Comparison of ENCODE assay signal across 23 cellular contexts in genomic region chr14:89141862-89142261, GRCh38.
DNase-seq lines count a peak whose midpoint lies in the region; ATAC-seq and TF ChIP-seq lines count a peak whose summit lies in the region.
"Had no signal": no experiment of that assay in that cellular context is flagged by ENCODE, and none has a peak within 500 bp of the region (broad histone marks: within the 10 kb centered on the region; RNA-seq: fewer than 3 reads in every experiment).

No MANE protein-coding gene starts in this region.

- H4K20me1 ChIP-seq in mammary epithelial cell (ENCODE audit: insufficient read depth, low read length) (no peaks in the 10 kb centered on the region), hepatocyte (ENCODE audit: insufficient read depth, poor library complexity, severe bottlenecking) (no peaks in the 10 kb centered on the region)
- H4K20me1 ChIP-seq: BLaER1 treated with 17β-estradiol and CSF1 and Interleukin-3, amounts not matched to agents 10 nM and 100 nM had no signal

- CTCF ChIA-PET in MCF 10A (lab: Yijun Ruan, JAX) (interaction anchor here (0.6 kb wide), 3 partner anchors 57 to 917 kb away, joined by 3 read pairs; no protein-coding TSS in a partner anchor), mammary epithelial cell (lab: Charles Lee; ENCODE audit: low non-redundant PET) (no interaction called here)

- H3K27ac ChIP-seq in breast epithelium (no peak overlapping the region), mammary epithelial cell (ENCODE audit: insufficient read depth, low read depth, low read length) (no peak overlapping the region), foreskin keratinocyte (no peak overlapping the region), substantia nigra (ENCODE audit: low read depth, low read length, poor library complexity, severe bottlenecking) (no peak overlapping the region), hepatocyte (no peak overlapping the region)
- H3K27ac ChIP-seq: 22Rv1; BLaER1 treated with 17β-estradiol and CSF1 and Interleukin-3, amounts not matched to agents 10 nM and 100 nM; GM23248 had no signal

- H3K27me3 Mint-ChIP-seq in MCF 10A (ENCODE audit: insufficient read depth, unreplicated experiment), result no peaks in the 10 kb centered on the region
- H3K27me3 Mint-ChIP-seq: CD4-positive, alpha-beta T cell had no signal

- ATAC-seq in foreskin keratinocyte, result peak; percentile 7
- ATAC-seq in HG03097 (IDR thresholded peaks at IDR 0.05; ENCODE audit: low FRiP score, unreplicated experiment), result no peak
- ATAC-seq: GM12878 had no signal

- peak overlapping the region; percentile 71 for H3K27ac Mint-ChIP-seq in MCF 10A (ENCODE audit: low read depth, unreplicated experiment)
- H3K27ac Mint-ChIP-seq: CD4-positive, alpha-beta T cell; CD8-positive, alpha-beta memory T cell had no signal

- POLR2A ChIA-PET in MCF 10A (lab: Yijun Ruan, JAX), result interaction anchor here (1.4 to 1.5 kb wide), 2 partner anchors 12 to 101 kb away, joined by 4 to 5 read pairs; no protein-coding TSS in a partner anchor

- H3K4me3 ChIP-seq in breast epithelium (no peak overlapping the region), mammary epithelial cell (replicated peaks in 1 of 3; ENCODE audit: insufficient read depth in 1 of 3, low read depth in 2 of 3, low read length in 3 of 3) (no peak overlapping the region), hepatocyte (no peak overlapping the region)
- H3K4me3 ChIP-seq: BLaER1 treated with 17β-estradiol and CSF1 and Interleukin-3, amounts not matched to agents 10 nM and 100 nM; GM12878; GM23248 had no signal

- dilution Hi-C loops in mammary epithelial cell (cut with HindIII; ENCODE audit: low sequenced_read_pairs), result loop anchor here (10.0 kb wide), 1 partner anchor 63 kb away; no protein-coding TSS in a partner anchor

- no peak overlapping the region for H2AFZ ChIP-seq in mammary epithelial cell (ENCODE audit: low read depth, low read length)
- H2AFZ ChIP-seq in hepatocyte, result no peak overlapping the region
- H2AFZ ChIP-seq: GM23248 had no signal

- in situ Hi-C loops in mammary epithelial cell (cut with MboI; ENCODE audit: low sequenced_read_pairs in 2 of 2), result no loop called here

- H3K36me3 Mint-ChIP-seq in MCF 10A (ENCODE audit: insufficient read depth, unreplicated experiment), result no peaks in the 10 kb centered on the region

- no peak overlapping the region for H3K4me3 Mint-ChIP-seq in MCF 10A (ENCODE audit: unreplicated experiment)
- H3K4me3 Mint-ChIP-seq: CD14-positive monocyte; CD4-positive, alpha-beta T cell; CD8-positive, alpha-beta memory T cell had no signal

- BruUV-seq in MCF 10A (replicated peaks; lab: Mats Ljungman, UMichigan), result no TSS peak
- BruUV-seq in mammary epithelial cell (replicated peaks; lab: Mats Ljungman, UMichigan), result no TSS peak

- H3K79me2 ChIP-seq in mammary epithelial cell (ENCODE audit: insufficient read depth, low read length) (no peaks in the 10 kb centered on the region), hepatocyte (no peaks in the 10 kb centered on the region)

- H3K9me2 ChIP-seq in hepatocyte (replicated peaks; ENCODE audit: insufficient read depth), result no peaks in the 10 kb centered on the region

- no peak for TF ChIP-seq POLR2A in breast epithelium (IDR thresholded peaks at IDR 0.05)

- 5% methylated on average over 3 of the region's 3 CpGs for WGBS in mammary epithelial cell (ENCODE audit: low coverage, missing lambda C conversion rate)
- WGBS in hepatocyte (ENCODE audit: low lambda C conversion rate, missing lambda C conversion rate), result 71% methylated on average over 3 of the region's 3 CpGs

- no peaks in the 10 kb centered on the region for H3K27me3 ChIP-seq in breast epithelium
- no peaks in the 10 kb centered on the region for H3K27me3 ChIP-seq in mammary epithelial cell (ENCODE audit: insufficient read depth, low read length)
- H3K27me3 ChIP-seq in foreskin keratinocyte, result peaks cover 25% of the 10 kb centered on the region
- no peaks in the 10 kb centered on the region for H3K27me3 ChIP-seq in hepatocyte
- H3K27me3 ChIP-seq: BE2C; BLaER1 treated with 17β-estradiol and CSF1 and Interleukin-3, amounts not matched to agents 10 nM and 100 nM had no signal

- H3K9me3 ChIP-seq in breast epithelium, result peaks cover 0 to 4% of the 10 kb centered on the region in 2 donors
- no peaks in the 10 kb centered on the region for H3K9me3 ChIP-seq in mammary epithelial cell (replicated peaks; ENCODE audit: insufficient read depth, low read length)
- H3K9me3 ChIP-seq in hepatocyte (ENCODE audit: low read depth), result no peaks in the 10 kb centered on the region
- H3K9me3 ChIP-seq: BE2C had no signal

- H3K4me1 ChIP-seq in breast epithelium (no peaks in the 10 kb centered on the region), mammary epithelial cell (ENCODE audit: insufficient read depth, low read length) (peaks cover 25% of the 10 kb centered on the region), foreskin keratinocyte (no peaks in the 10 kb centered on the region), hepatocyte (ENCODE audit: insufficient read depth) (no peaks in the 10 kb centered on the region)

- intact Hi-C loops in MCF 10A (cut with micrococcal nuclease), result no loop called here
- intact Hi-C loops in breast epithelium (cut with DNase I; ENCODE audit: low total_unique reads), result no loop called here
- intact Hi-C loops in mammary epithelial cell (cut with micrococcal nuclease), result no loop called here

- TF ChIP-seq CTCF in MCF 10A (IDR thresholded peaks at IDR 0.05; ENCODE audit: unreplicated experiment) (no peak), breast epithelium (IDR thresholded peaks at IDR 0.05) (no peak), mammary epithelial cell (conservative IDR thresholded peaks at IDR 0.05 in 1 of 2, IDR thresholded peaks at IDR 0.05 in 1 of 2; ENCODE audit: extremely low read depth in 1 of 2, insufficient read depth in 1 of 2, low read depth in 1 of 2, low read length in 2 of 2) (no peak), foreskin keratinocyte (conservative IDR thresholded peaks at IDR 0.05) (no peak), hepatocyte (IDR thresholded peaks at IDR 0.05; ENCODE audit: poor library complexity) (no peak)

- peaks cover 24% of the 10 kb centered on the region for H3K4me1 Mint-ChIP-seq in MCF 10A (ENCODE audit: insufficient read depth, unreplicated experiment)

- H3K9me3 Mint-ChIP-seq in MCF 10A (ENCODE audit: unreplicated experiment), result no peaks in the 10 kb centered on the region
- H3K9me3 Mint-ChIP-seq: CD4-positive, alpha-beta T cell had no signal

- peak; percentile 41 for DNase-seq in MCF 10A (ENCODE audit: unreplicated experiment)
- DNase-seq in breast epithelium (ENCODE audit: low spot score in 2 of 2), result no peak
- DNase-seq in mammary epithelial cell, result peak; percentile 58
- peak; percentile 47 to 75 for DNase-seq in foreskin keratinocyte
- DNase-seq in substantia nigra (lab: John Stamatoyannopoulos, UW), result no peak
- no peak for DNase-seq in hepatocyte (ENCODE audit: low spot score)
- DNase-seq: ACHN; AML-193; BE2C; CD4-positive, alpha-beta T cell; CD8-positive, alpha-beta memory T cell; DMS 273 treated with DMSO at 0.1 percent for 48 hours; DMS79; EL; GDM1; GM23248; H7; HCEC 1CT had no signal

- peak overlapping the region; percentile 16 for H3K4me2 ChIP-seq in mammary epithelial cell (ENCODE audit: insufficient read depth, low read depth, low read length)
- H3K4me2 ChIP-seq in hepatocyte, result no peak overlapping the region
- H3K4me2 ChIP-seq: BLaER1 treated with 17β-estradiol and CSF1 and Interleukin-3, amounts not matched to agents 10 nM and 100 nM had no signal

- H3K36me3 ChIP-seq in breast epithelium (no peaks in the 10 kb centered on the region), mammary epithelial cell (ENCODE audit: insufficient read depth, low read length) (no peaks in the 10 kb centered on the region), hepatocyte (replicated peaks; ENCODE audit: insufficient read depth, low read depth) (no peaks in the 10 kb centered on the region)
- H3K36me3 ChIP-seq: BE2C had no signal

- no peak overlapping the region for H3K9ac ChIP-seq in mammary epithelial cell (ENCODE audit: insufficient read depth, low read length)
- H3K9ac ChIP-seq: BLaER1 treated with 17β-estradiol and CSF1 and Interleukin-3, amounts not matched to agents 10 nM and 100 nM; GM23248 had no signal

Comparison
In these comparisons a context has a peak if more than half of its experiments do, and no peak if none do; other contexts are left out.
1. DNase-seq: peak in MCF 10A (single experiment), mammary epithelial cell (single experiment) and foreskin keratinocyte (2 of 2); none in breast epithelium (0 of 2), substantia nigra (0 of 49) and hepatocyte (single experiment).